8 cellular contexts compared by ENCODE assay signal in genomic region chr3:181712190-181712504, GRCh38. TPM values are rescaled to one million over a fixed set of nuclear protein-coding genes. Genes with fewer than 3 reads are reported as not detected.
DNase-seq lines count a peak whose midpoint lies in the region; ATAC-seq and TF ChIP-seq lines count a peak whose summit lies in the region.

No MANE protein-coding gene starts in this region.

- H2BK5ac ChIP-seq in mesenchymal stem cell (ENCODE audit: low read depth, low read length, poor library complexity, severe bottlenecking), result no peak overlapping the region

- peaks cover 13% of the 10 kb centered on the region for H3K9me3 Mint-ChIP-seq in activated naive CD4-positive, alpha-beta T cell treated with anti-CD3 and anti-CD28 coated beads, Interleukin-2, amount 50 U/mL, for 24 hours

- H3K18ac ChIP-seq in mesenchymal stem cell (ENCODE audit: low read depth in 1 of 2, low read length in 2 of 2), result no peak overlapping the region

- TF ChIP-seq POLR2A in transverse colon (IDR thresholded peaks at IDR 0.05), result no peak

- H3K27me3 Mint-ChIP-seq in activated naive CD4-positive, alpha-beta T cell treated with anti-CD3 and anti-CD28 coated beads, Interleukin-2, amount 50 U/mL, for 24 hours, result peaks cover 50% of the 10 kb centered on the region

- peaks cover 5% of the 10 kb centered on the region for H3K36me3 Mint-ChIP-seq in activated naive CD4-positive, alpha-beta T cell treated with anti-CD3 and anti-CD28 coated beads, Interleukin-2, amount 50 U/mL, for 24 hours

- no peak overlapping the region for H2BK12ac ChIP-seq in mesenchymal stem cell (ENCODE audit: low read length in 2 of 2)

- H2AK5ac ChIP-seq in mesenchymal stem cell (ENCODE audit: low read length, severe bottlenecking), result no peak overlapping the region

- no peak overlapping the region for H2BK15ac ChIP-seq in mesenchymal stem cell (ENCODE audit: low read depth, poor library complexity, severe bottlenecking)

- intact Hi-C loops in transverse colon (cut with DNase I; ENCODE audit: low total_unique reads), result loop anchor here (10.0 kb wide), 1 partner anchor 973 kb away; no protein-coding TSS in a partner anchor

- no peak overlapping the region for H3K27ac Mint-ChIP-seq in activated naive CD4-positive, alpha-beta T cell treated with anti-CD3 and anti-CD28 coated beads, Interleukin-2, amount 50 U/mL, for 24 hours

- H3K27me3 ChIP-seq in brain microvascular endothelial cell (replicated peaks) (peaks cover 63% of the 10 kb centered on the region), mesenchymal stem cell (ENCODE audit: control insufficient read depth in 1 of 2, insufficient read depth in 1 of 2, low read length in 2 of 2) (peaks cover 32 to 91% of the 10 kb centered on the region in 2 experiments), transverse colon (peaks cover 100% of the 10 kb centered on the region)

- H3K4me1 ChIP-seq in mesenchymal stem cell (ENCODE audit: control insufficient read depth, insufficient read depth, low read depth, low read length) (peaks cover 18% of the 10 kb centered on the region), transverse colon (peaks cover 11 to 35% (median 22%) of the 10 kb centered on the region in 4 donors)

- no peak for ATAC-seq in GM18502 (IDR thresholded peaks at IDR 0.05; ENCODE audit: poor library complexity, unreplicated experiment)

- no peak overlapping the region for H4K8ac ChIP-seq in mesenchymal stem cell (ENCODE audit: low read length)

- H3K14ac ChIP-seq in mesenchymal stem cell (ENCODE audit: low read length in 2 of 2), result no peak overlapping the region

- peak overlapping the region; percentile 42 for H3K4me3 Mint-ChIP-seq in activated naive CD4-positive, alpha-beta T cell treated with anti-CD3 and anti-CD28 coated beads, Interleukin-2, amount 50 U/mL, for 24 hours

- H3K4me2 ChIP-seq in mesenchymal stem cell (ENCODE audit: low read length, poor library complexity, severe bottlenecking), result peak overlapping the region; percentile 92

- in situ Hi-C loops in brain microvascular endothelial cell (cut with HindIII; ENCODE audit: low pct_ligation_motif_present, low sequenced_read_pairs) (loop anchor here (25.0 kb wide), 1 partner anchor 550 kb away; no protein-coding TSS in a partner anchor), transverse colon (cut with MboI; ENCODE audit: low pct_ligation_motif_present in 1 of 4, low pct_unique_long_range_greater_than_20kb in 1 of 4, low sequenced_read_pairs in 3 of 4) (loop anchor here in 3 of 4 donors (25.0 kb wide), 2 partner anchors 550 to 975 kb away; no protein-coding TSS in a partner anchor)

- TF ChIP-seq EP300 in transverse colon (IDR thresholded peaks at IDR 0.05; ENCODE audit: low read depth), result no peak

- H3K27ac ChIP-seq in brain microvascular endothelial cell (no peak overlapping the region), mesenchymal stem cell (ENCODE audit: low read length, poor library complexity, severe bottlenecking) (peak overlapping the region; percentile 66), transverse colon (peak overlapping the region in 1 of 4 donors; percentile 26)

- H3K9ac ChIP-seq in mesenchymal stem cell (ENCODE audit: low read length), result no peak overlapping the region

- no peak overlapping the region for H3K4ac ChIP-seq in mesenchymal stem cell (ENCODE audit: low read depth in 1 of 2, low read length in 2 of 2)

- H3K9me3 ChIP-seq in mesenchymal stem cell (ENCODE audit: control insufficient read depth, low read length), result no peaks in the 10 kb centered on the region
- no peaks in the 10 kb centered on the region for H3K9me3 ChIP-seq in transverse colon

- no peak overlapping the region for H4K91ac ChIP-seq in mesenchymal stem cell (ENCODE audit: low read length)

- no peak overlapping the region for H3K23ac ChIP-seq in mesenchymal stem cell (ENCODE audit: low read length in 2 of 2)

- no peak overlapping the region for H2BK120ac ChIP-seq in mesenchymal stem cell (ENCODE audit: low read depth, low read length)

- H3K4me3 ChIP-seq in brain microvascular endothelial cell (ENCODE audit: low read depth, low read length) (peak overlapping the region; percentile 48), mesenchymal stem cell (ENCODE audit: insufficient read depth in 1 of 2, low read depth in 1 of 2, low read length in 2 of 2) (peak overlapping the region; percentile 70 to 72), transverse colon (peak overlapping the region in 3 of 4 donors; percentile 14 to 46 (median 20))

- TF ChIP-seq CTCF in brain microvascular endothelial cell (IDR thresholded peaks at IDR 0.05; ENCODE audit: low read depth, low read length, missing control alignments) (no peak), transverse colon (IDR thresholded peaks at IDR 0.05) (no peak)

- peaks cover 8% of the 10 kb centered on the region for H3K4me1 Mint-ChIP-seq in activated naive CD4-positive, alpha-beta T cell treated with anti-CD3 and anti-CD28 coated beads, Interleukin-2, amount 50 U/mL, for 24 hours

- no peaks in the 10 kb centered on the region for H3K79me1 ChIP-seq in mesenchymal stem cell (replicated peaks; ENCODE audit: low read length, poor library complexity, severe bottlenecking)

- no peak for DNase-seq in activated naive CD4-positive, alpha-beta T cell treated with anti-CD3 and anti-CD28 coated beads, Interleukin-2, amount 50 U/mL, for 16 hours
- DNase-seq in brain microvascular endothelial cell (no peak), mesenchymal stem cell (no peak), transverse colon (no peak), occipital lobe (lab: John Stamatoyannopoulos, UW) (no peak), SKM-1 treated with dmso at 0.1 percent for 144 hours (lab: John Stamatoyannopoulos, UW; ENCODE audit: unreplicated experiment) (no peak)

- under 1% methylated on average over 24 of the region's 41 CpGs for WGBS in mesenchymal stem cell
- 4 to 5% methylated on average over 4 to 39 of the region's 41 CpGs for WGBS in transverse colon (ENCODE audit: low coverage in 1 of 2), 2 donors

- H3K36me3 ChIP-seq in brain microvascular endothelial cell (replicated peaks) (no peaks in the 10 kb centered on the region), mesenchymal stem cell (ENCODE audit: control insufficient read depth in 1 of 2, insufficient read depth in 2 of 2, low read depth in 1 of 2, low read length in 2 of 2) (no peaks in the 10 kb centered on the region), transverse colon (no peaks in the 10 kb centered on the region)

- no peak overlapping the region for H2AFZ ChIP-seq in mesenchymal stem cell (ENCODE audit: low read depth, low read length)

RNA-seq across cellular contexts. Expression of gene SOX2, which starts 0.4 kb away (rescaled TPM):
- polyA plus RNA-seq in mesenchymal stem cell (2013, experiment 1 of 2), result not detected
- not detected for polyA plus RNA-seq in mesenchymal stem cell (2013, experiment 2 of 2)
- total RNA-seq in transverse colon, result 1 to 10 TPM in 1 of 4 donors, under 1 TPM in 2, not detected in 1; 0.60 to 3.2 (median 0.82) TPM
- 78.0 TPM for total RNA-seq in occipital lobe

Comparison
In these comparisons a context has a peak if more than half of its experiments do, and no peak if none do; other contexts are left out.
1. H3K4me3 ChIP-seq: peak in every context shown above with its lines; median percentile 71 in mesenchymal stem cell; 48 in brain microvascular endothelial cell; 20 in transverse colon.
2. RNA of gene SOX2, which starts 0.4 kb away (total RNA-seq): 78.0 TPM in occipital lobe (single experiment); 0.60 to 3.2 TPM in transverse colon; every median in the first group is over 10 times any median in the second.